In genomic region chr7:75843470-75844116, GRCh38 we compare ENCODE assay signal across 1 cellular context.
TF ChIP-seq lines count a peak whose summit lies in the region.

No MANE protein-coding gene starts in this region.

TF ChIP-seq in K562, 482 proteins besides CTCF, POLR2A, EP300 and RAD21 (continued from another document and continues in another):
- TF ChIP-seq RERE (CRISPR knock-in tag; IDR thresholded peaks at IDR 0.05; ENCODE audit: borderline replicate concordance) (no peak), MCM3 (IDR thresholded peaks at IDR 0.05) (no peak), KDM4B (IDR thresholded peaks at IDR 0.05; ENCODE audit: borderline replicate concordance in 2 of 2, low read depth in 1 of 2) (no peak), ZNF239 (CRISPR knock-in tag; IDR thresholded peaks at IDR 0.05) (peak; percentile 84), BHLHE40 (IDR thresholded peaks at IDR 0.05; ENCODE audit: low read length) (no peak), NCOA1 (IDR thresholded peaks at IDR 0.05; ENCODE audit: low read depth) (no peak), MTA1 (IDR thresholded peaks at IDR 0.05; ENCODE audit: borderline replicate concordance) (no peak), ETV6 (IDR thresholded peaks at IDR 0.05; ENCODE audit: borderline replicate concordance in 1 of 2, low read depth in 2 of 2, low read length in 1 of 2) (no peak), ETV6 (CRISPR knock-in tag; IDR thresholded peaks at IDR 0.05; ENCODE audit: borderline replicate concordance) (no peak), IFI16 (CRISPR knock-in tag; IDR thresholded peaks at IDR 0.05) (no peak), PRMT5 (CRISPR knock-in tag; IDR thresholded peaks at IDR 0.05) (no peak), ZNF24 (IDR thresholded peaks at IDR 0.05) (no peak), HINFP (tag; conservative IDR thresholded peaks at IDR 0.05; ENCODE audit: low read depth) (peak; percentile 82), GABPA (tag; conservative IDR thresholded peaks at IDR 0.05; ENCODE audit: low read depth) (no peak), ELK1 (CRISPR knock-in tag; IDR thresholded peaks at IDR 0.05) (no peak), FOXK1 (CRISPR knock-in tag; IDR thresholded peaks at IDR 0.05; ENCODE audit: borderline replicate concordance) (no peak), PTBP1 (IDR thresholded peaks at IDR 0.05; ENCODE audit: low read depth, low read length) (no peak), ZBTB17 (CRISPR knock-in tag; IDR thresholded peaks at IDR 0.05) (peak; percentile 86), SREBF1 (IDR thresholded peaks at IDR 0.05; ENCODE audit: borderline replicate concordance, low read depth, low read length) (no peak), TEAD1 (CRISPR knock-in tag; IDR thresholded peaks at IDR 0.05) (peak in 1 of 2 experiments; percentile 90; a peak in 2 of 4 replicates), TEAD4 (IDR thresholded peaks at IDR 0.05; ENCODE audit: low read length) (no peak), TEAD4 (CRISPR knock-in tag; IDR thresholded peaks at IDR 0.05; ENCODE audit: borderline replicate concordance) (no peak), FOS (IDR thresholded peaks at IDR 0.05; ENCODE audit: extremely low read depth, insufficient read length) (no peak), DPF2 (IDR thresholded peaks at IDR 0.05) (no peak), CCNT2 (IDR thresholded peaks at IDR 0.05; ENCODE audit: borderline replicate concordance, extremely low read depth, insufficient read length, low read depth, low read length) (no peak), ETS2 (tag; IDR thresholded peaks at IDR 0.05; ENCODE audit: borderline replicate concordance, poor library complexity, severe bottlenecking) (peak; percentile 80), NCOR1 (IDR thresholded peaks at IDR 0.05) (no peak), ZNF77 (CRISPR knock-in tag; IDR thresholded peaks at IDR 0.05) (no peak), ZNF318 (IDR thresholded peaks at IDR 0.05; ENCODE audit: borderline replicate concordance in 1 of 2, low read depth in 1 of 2) (no peak), HOMEZ (CRISPR knock-in tag; IDR thresholded peaks at IDR 0.05) (no peak), PHF8 (IDR thresholded peaks at IDR 0.05; ENCODE audit: borderline replicate concordance, low read length) (no peak), CHAMP1 (IDR thresholded peaks at IDR 0.05) (no peak), ZFX (CRISPR knock-in tag; IDR thresholded peaks at IDR 0.05) (no peak), GTF2F1 (IDR thresholded peaks at IDR 0.05; ENCODE audit: low read depth, low read length) (no peak), U2AF2 (optimal IDR thresholded peaks at IDR 0.05; ENCODE audit: low read depth, low read length) (no peak), PRPF4 (IDR thresholded peaks at IDR 0.05; ENCODE audit: insufficient read depth, low read depth, low read length, poor library complexity, severe bottlenecking) (no peak), THAP7 (CRISPR knock-in tag; IDR thresholded peaks at IDR 0.05) (no peak)
